ENCODE assay signal across 1 cellular context in the genomic region with DNA sequence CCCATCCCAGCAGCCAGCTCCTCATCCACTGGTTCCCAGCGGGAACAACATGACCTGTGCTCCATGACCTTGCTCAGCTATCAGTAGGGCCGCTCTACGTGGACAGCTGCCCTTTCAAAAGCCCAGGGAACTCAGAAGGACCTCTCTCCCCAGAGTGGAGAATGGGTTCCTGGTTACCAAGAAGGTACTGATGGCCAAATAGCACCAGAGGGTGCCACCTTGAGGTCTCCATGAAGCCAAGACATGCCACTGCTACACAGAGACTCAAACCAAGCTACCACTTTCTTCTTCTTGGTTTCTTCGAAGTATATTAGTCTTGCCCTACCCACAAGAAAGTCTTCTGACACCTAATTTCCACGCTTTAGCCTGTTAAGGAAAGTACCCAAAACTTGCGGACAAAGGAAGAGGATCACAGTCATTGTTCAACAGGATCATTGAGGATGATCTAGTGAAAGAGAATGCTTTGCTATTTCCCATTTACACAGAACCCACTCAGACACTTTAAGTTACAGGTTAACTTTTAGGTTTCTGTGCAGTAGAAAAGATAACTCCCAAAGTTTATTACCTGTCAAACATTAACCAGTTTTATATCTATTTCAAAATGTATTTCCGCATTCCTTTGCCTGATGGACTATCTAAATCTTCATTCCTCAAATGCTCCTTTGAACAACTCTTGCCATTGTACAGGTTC.
A peak's percentile ranks its signal among the peaks of the same experiment; 100 is the strongest.
TF ChIP-seq lines count a peak whose summit lies in the region.

No MANE protein-coding gene starts in this region.

TF ChIP-seq in HepG2, 621 proteins besides CTCF, POLR2A, EP300 and RAD21 (continued from another document and continues in another):
- TF ChIP-seq, protein P1, sequence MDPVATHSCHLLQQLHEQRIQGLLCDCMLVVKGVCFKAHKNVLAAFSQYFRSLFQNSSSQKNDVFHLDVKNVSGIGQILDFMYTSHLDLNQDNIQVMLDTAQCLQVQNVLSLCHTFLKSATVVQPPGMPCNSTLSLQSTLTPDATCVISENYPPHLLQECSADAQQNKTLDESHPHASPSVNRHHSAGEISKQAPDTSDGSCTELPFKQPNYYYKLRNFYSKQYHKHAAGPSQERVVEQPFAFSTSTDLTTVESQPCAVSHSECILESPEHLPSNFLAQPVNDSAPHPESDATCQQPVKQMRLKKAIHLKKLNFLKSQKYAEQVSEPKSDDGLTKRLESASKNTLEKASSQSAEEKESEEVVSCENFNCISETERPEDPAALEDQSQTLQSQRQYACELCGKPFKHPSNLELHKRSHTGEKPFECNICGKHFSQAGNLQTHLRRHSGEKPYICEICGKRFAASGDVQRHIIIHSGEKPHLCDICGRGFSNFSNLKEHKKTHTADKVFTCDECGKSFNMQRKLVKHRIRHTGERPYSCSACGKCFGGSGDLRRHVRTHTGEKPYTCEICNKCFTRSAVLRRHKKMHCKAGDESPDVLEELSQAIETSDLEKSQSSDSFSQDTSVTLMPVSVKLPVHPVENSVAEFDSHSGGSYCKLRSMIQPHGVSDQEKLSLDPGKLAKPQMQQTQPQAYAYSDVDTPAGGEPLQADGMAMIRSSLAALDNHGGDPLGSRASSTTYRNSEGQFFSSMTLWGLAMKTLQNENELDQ (CRISPR knock-in tag; IDR thresholded peaks at IDR 0.05; ENCODE audit: borderline replicate concordance): no peak
- TF ChIP-seq ZNF333 (CRISPR knock-in tag; IDR thresholded peaks at IDR 0.05; ENCODE audit: borderline replicate concordance) (no peak), TBP (CRISPR knock-in tag; IDR thresholded peaks at IDR 0.05) (no peak), ZEB1 (IDR thresholded peaks at IDR 0.05; ENCODE audit: insufficient replicate concordance, low read depth) (no peak), SMARCE1 (IDR thresholded peaks at IDR 0.05; ENCODE audit: borderline replicate concordance) (no peak), ZFAT (CRISPR knock-in tag; conservative IDR thresholded peaks at IDR 0.05) (no peak), MAFG (CRISPR knock-in tag; IDR thresholded peaks at IDR 0.05) (no peak), MAFF (IDR thresholded peaks at IDR 0.05; ENCODE audit: low read depth, low read length) (no peak), RFXAP (CRISPR knock-in tag; IDR thresholded peaks at IDR 0.05; ENCODE audit: borderline replicate concordance) (peak; percentile 38; the same call in 1 of the 2 replicates), GFI1 (CRISPR knock-in tag; IDR thresholded peaks at IDR 0.05; ENCODE audit: borderline replicate concordance) (no peak), ZNF558 (CRISPR knock-in tag; IDR thresholded peaks at IDR 0.05; ENCODE audit: borderline replicate concordance) (no peak), U2AF2 (IDR thresholded peaks at IDR 0.05; ENCODE audit: low read depth, low read length) (no peak), SP1 (IDR thresholded peaks at IDR 0.05) (no peak), SP1 (CRISPR knock-in tag; IDR thresholded peaks at IDR 0.05) (0 out of 2 replicates have a peak, but pooled peaks have one; percentile 14), SP140L (CRISPR knock-in tag; IDR thresholded peaks at IDR 0.05; ENCODE audit: borderline replicate concordance) (no peak), SETDB1 (CRISPR knock-in tag; IDR thresholded peaks at IDR 0.05; ENCODE audit: borderline replicate concordance) (no peak), ZNF883 (CRISPR knock-in tag; IDR thresholded peaks at IDR 0.05; ENCODE audit: not compliant biosample characterization) (no peak), POLR2G (IDR thresholded peaks at IDR 0.05; ENCODE audit: low read depth, low read length) (peak; percentile 60), SMAD9 (CRISPR knock-in tag; IDR thresholded peaks at IDR 0.05) (no peak), HNRNPUL1 (IDR thresholded peaks at IDR 0.05; ENCODE audit: low read depth, low read length) (peak; percentile 81), ZNF383 (CRISPR knock-in tag; IDR thresholded peaks at IDR 0.05; ENCODE audit: borderline replicate concordance) (no peak), FOXK1 (CRISPR knock-in tag; IDR thresholded peaks at IDR 0.05; ENCODE audit: borderline replicate concordance, low read depth) (no peak; the same call in 1 of the 2 replicates), ISX (CRISPR knock-in tag; conservative IDR thresholded peaks at IDR 0.05) (no peak), IRX3 (CRISPR knock-in tag; IDR thresholded peaks at IDR 0.05; ENCODE audit: borderline replicate concordance, low read depth) (no peak), ZNF124 (CRISPR knock-in tag; IDR thresholded peaks at IDR 0.05) (peak; percentile 72; the same call in 1 of the 2 replicates), XBP1 (CRISPR knock-in tag; IDR thresholded peaks at IDR 0.05) (no peak), SOX5 (CRISPR knock-in tag; IDR thresholded peaks at IDR 0.05; ENCODE audit: borderline replicate concordance) (peak; percentile 82), HDAC2 (CRISPR knock-in tag; IDR thresholded peaks at IDR 0.05) (peak; percentile 48; the same call in 1 of the 2 replicates), ONECUT2 (CRISPR knock-in tag; IDR thresholded peaks at IDR 0.05) (peak; percentile 5; the same call in 1 of the 2 replicates), HCFC1 (IDR thresholded peaks at IDR 0.05; ENCODE audit: low read depth, low read length) (no peak), SCMH1 (CRISPR knock-in tag; IDR thresholded peaks at IDR 0.05; ENCODE audit: borderline replicate concordance) (no peak), ZSCAN25 (CRISPR knock-in tag; IDR thresholded peaks at IDR 0.05) (no peak), ZSCAN12 (CRISPR knock-in tag; IDR thresholded peaks at IDR 0.05) (no peak), ZC3H4 (CRISPR knock-in tag; IDR thresholded peaks at IDR 0.05; ENCODE audit: borderline replicate concordance) (no peak), GLI4 (CRISPR knock-in tag; IDR thresholded peaks at IDR 0.05; ENCODE audit: borderline replicate concordance) (no peak), RCOR2 (CRISPR knock-in tag; IDR thresholded peaks at IDR 0.05) (peak; percentile 71)
- TF ChIP-seq, protein P2, sequence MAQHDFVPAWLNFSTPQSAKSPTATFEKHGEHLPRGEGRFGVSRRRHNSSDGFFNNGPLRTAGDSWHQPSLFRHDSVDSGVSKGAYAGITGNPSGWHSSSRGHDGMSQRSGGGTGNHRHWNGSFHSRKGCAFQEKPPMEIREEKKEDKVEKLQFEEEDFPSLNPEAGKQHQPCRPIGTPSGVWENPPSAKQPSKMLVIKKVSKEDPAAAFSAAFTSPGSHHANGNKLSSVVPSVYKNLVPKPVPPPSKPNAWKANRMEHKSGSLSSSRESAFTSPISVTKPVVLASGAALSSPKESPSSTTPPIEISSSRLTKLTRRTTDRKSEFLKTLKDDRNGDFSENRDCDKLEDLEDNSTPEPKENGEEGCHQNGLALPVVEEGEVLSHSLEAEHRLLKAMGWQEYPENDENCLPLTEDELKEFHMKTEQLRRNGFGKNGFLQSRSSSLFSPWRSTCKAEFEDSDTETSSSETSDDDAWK (CRISPR knock-in tag; IDR thresholded peaks at IDR 0.05): no peak
- TF ChIP-seq, protein P3, sequence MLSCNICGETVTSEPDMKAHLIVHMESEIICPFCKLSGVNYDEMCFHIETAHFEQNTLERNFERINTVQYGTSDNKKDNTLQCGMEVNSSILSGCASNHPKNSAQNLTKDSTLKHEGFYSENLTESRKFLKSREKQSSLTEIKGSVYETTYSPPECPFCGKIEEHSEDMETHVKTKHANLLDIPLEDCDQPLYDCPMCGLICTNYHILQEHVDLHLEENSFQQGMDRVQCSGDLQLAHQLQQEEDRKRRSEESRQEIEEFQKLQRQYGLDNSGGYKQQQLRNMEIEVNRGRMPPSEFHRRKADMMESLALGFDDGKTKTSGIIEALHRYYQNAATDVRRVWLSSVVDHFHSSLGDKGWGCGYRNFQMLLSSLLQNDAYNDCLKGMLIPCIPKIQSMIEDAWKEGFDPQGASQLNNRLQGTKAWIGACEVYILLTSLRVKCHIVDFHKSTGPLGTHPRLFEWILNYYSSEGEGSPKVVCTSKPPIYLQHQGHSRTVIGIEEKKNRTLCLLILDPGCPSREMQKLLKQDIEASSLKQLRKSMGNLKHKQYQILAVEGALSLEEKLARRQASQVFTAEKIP (CRISPR knock-in tag; IDR thresholded peaks at IDR 0.05; ENCODE audit: borderline replicate concordance): no peak
- TF ChIP-seq, protein P4, sequence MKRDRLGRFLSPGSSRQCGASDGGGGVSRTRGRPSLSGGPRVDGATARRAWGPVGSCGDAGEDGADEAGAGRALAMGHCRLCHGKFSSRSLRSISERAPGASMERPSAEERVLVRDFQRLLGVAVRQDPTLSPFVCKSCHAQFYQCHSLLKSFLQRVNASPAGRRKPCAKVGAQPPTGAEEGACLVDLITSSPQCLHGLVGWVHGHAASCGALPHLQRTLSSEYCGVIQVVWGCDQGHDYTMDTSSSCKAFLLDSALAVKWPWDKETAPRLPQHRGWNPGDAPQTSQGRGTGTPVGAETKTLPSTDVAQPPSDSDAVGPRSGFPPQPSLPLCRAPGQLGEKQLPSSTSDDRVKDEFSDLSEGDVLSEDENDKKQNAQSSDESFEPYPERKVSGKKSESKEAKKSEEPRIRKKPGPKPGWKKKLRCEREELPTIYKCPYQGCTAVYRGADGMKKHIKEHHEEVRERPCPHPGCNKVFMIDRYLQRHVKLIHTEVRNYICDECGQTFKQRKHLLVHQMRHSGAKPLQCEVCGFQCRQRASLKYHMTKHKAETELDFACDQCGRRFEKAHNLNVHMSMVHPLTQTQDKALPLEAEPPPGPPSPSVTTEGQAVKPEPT (CRISPR knock-in tag; IDR thresholded peaks at IDR 0.05; ENCODE audit: low read depth): peak; percentile 53; the same call in 1 of the 2 replicates
- TF ChIP-seq, protein P5, sequence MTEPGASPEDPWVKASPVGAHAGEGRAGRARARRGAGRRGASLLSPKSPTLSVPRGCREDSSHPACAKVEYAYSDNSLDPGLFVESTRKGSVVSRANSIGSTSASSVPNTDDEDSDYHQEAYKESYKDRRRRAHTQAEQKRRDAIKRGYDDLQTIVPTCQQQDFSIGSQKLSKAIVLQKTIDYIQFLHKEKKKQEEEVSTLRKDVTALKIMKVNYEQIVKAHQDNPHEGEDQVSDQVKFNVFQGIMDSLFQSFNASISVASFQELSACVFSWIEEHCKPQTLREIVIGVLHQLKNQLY (CRISPR knock-in tag; IDR thresholded peaks at IDR 0.05): no peak
- TF ChIP-seq, protein P6, sequence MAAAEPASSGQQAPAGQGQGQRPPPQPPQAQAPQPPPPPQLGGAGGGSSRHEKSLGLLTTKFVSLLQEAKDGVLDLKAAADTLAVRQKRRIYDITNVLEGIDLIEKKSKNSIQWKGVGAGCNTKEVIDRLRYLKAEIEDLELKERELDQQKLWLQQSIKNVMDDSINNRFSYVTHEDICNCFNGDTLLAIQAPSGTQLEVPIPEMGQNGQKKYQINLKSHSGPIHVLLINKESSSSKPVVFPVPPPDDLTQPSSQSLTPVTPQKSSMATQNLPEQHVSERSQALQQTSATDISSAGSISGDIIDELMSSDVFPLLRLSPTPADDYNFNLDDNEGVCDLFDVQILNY (CRISPR knock-in tag; conservative IDR thresholded peaks at IDR 0.05): no peak
- TF ChIP-seq, protein P7, sequence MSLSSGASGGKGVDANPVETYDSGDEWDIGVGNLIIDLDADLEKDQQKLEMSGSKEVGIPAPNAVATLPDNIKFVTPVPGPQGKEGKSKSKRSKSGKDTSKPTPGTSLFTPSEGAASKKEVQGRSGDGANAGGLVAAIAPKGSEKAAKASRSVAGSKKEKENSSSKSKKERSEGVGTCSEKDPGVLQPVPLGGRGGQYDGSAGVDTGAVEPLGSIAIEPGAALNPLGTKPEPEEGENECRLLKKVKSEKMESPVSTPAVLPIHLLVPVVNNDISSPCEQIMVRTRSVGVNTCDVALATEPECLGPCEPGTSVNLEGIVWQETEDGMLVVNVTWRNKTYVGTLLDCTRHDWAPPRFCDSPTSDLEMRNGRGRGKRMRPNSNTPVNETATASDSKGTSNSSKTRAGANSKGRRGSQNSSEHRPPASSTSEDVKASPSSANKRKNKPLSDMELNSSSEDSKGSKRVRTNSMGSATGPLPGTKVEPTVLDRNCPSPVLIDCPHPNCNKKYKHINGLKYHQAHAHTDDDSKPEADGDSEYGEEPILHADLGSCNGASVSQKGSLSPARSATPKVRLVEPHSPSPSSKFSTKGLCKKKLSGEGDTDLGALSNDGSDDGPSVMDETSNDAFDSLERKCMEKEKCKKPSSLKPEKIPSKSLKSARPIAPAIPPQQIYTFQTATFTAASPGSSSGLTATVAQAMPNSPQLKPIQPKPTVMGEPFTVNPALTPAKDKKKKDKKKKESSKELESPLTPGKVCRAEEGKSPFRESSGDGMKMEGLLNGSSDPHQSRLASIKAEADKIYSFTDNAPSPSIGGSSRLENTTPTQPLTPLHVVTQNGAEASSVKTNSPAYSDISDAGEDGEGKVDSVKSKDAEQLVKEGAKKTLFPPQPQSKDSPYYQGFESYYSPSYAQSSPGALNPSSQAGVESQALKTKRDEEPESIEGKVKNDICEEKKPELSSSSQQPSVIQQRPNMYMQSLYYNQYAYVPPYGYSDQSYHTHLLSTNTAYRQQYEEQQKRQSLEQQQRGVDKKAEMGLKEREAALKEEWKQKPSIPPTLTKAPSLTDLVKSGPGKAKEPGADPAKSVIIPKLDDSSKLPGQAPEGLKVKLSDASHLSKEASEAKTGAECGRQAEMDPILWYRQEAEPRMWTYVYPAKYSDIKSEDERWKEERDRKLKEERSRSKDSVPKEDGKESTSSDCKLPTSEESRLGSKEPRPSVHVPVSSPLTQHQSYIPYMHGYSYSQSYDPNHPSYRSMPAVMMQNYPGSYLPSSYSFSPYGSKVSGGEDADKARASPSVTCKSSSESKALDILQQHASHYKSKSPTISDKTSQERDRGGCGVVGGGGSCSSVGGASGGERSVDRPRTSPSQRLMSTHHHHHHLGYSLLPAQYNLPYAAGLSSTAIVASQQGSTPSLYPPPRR (CRISPR knock-in tag; IDR thresholded peaks at IDR 0.05; ENCODE audit: borderline replicate concordance): no peak
- TF ChIP-seq, protein P8, sequence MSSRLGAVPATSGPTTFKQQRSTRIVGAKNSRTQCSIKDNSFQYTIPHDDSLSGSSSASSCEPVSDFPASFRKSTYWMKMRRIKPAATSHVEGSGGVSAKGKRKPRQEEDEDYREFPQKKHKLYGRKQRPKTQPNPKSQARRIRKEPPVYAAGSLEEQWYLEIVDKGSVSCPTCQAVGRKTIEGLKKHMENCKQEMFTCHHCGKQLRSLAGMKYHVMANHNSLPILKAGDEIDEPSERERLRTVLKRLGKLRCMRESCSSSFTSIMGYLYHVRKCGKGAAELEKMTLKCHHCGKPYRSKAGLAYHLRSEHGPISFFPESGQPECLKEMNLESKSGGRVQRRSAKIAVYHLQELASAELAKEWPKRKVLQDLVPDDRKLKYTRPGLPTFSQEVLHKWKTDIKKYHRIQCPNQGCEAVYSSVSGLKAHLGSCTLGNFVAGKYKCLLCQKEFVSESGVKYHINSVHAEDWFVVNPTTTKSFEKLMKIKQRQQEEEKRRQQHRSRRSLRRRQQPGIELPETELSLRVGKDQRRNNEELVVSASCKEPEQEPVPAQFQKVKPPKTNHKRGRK (CRISPR knock-in tag; IDR thresholded peaks at IDR 0.05): no peak
- TF ChIP-seq, protein P9, sequence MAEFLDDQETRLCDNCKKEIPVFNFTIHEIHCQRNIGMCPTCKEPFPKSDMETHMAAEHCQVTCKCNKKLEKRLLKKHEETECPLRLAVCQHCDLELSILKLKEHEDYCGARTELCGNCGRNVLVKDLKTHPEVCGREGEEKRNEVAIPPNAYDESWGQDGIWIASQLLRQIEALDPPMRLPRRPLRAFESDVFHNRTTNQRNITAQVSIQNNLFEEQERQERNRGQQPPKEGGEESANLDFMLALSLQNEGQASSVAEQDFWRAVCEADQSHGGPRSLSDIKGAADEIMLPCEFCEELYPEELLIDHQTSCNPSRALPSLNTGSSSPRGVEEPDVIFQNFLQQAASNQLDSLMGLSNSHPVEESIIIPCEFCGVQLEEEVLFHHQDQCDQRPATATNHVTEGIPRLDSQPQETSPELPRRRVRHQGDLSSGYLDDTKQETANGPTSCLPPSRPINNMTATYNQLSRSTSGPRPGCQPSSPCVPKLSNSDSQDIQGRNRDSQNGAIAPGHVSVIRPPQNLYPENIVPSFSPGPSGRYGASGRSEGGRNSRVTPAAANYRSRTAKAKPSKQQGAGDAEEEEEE (CRISPR knock-in tag; IDR thresholded peaks at IDR 0.05; ENCODE audit: borderline replicate concordance): no peak
